Comparison of ENCODE assay signal across 16 cellular contexts in the genomic region with DNA sequence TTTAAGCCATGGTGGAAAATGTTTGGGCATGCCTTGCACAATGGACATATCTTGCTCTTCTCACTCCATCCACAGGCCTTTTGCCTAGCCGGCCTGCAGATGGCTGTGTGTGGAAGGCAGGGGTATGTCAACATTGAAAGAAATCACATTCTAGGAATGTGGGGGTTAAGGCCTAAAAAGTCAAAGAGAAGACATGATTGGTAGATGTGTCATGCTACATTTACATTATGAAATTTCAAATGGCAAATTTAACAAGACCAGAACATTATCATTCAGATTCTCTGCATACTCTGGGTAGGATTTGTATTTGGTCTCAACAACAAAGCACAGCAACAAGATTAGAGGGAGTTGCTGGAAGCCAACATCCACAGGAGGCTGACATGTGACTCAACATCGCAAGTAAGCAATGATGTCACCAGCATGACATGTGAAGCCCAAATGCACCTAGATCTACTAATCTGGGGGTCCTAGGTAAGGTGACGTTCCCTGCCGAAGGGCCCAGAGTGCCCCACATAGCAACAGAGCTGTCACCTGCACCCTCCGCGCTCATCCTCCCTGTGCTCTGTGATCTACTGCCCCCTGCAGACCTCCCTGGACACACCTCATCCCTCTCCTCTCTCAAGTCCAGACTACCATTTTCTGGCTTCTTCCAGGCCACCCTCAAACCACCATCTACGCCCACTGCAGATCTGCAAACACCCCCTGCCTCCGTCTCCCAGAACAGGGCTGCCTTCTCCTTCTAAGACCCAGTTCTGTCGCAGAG. TPM values are rescaled to one million over a fixed set of nuclear protein-coding genes. Genes with fewer than 3 reads are reported as not detected.
DNase-seq lines count a peak whose midpoint lies in the region; FAIRE-seq and TF ChIP-seq lines count a peak whose summit lies in the region.
"Had no signal": no experiment of that assay in that cellular context is flagged by ENCODE, and none has a peak within 500 bp of the region (broad histone marks: within the 10 kb centered on the region; RNA-seq: fewer than 3 reads in every experiment).

No MANE protein-coding gene starts in this region.

- peak; percentile 78 for DNase-seq in EL
- peak; percentile 80 for DNase-seq in HS-5 (ENCODE audit: low read depth)
- DNase-seq in bronchial epithelial cell (ENCODE audit: low read depth): peak; percentile 43
- DNase-seq in osteoblast (ENCODE audit: insufficient read length, low spot score, missing footprints): peak; percentile 62
- DNase-seq in 8988T: no peak
- DNase-seq in NCI-H524 treated with DMSO at 0.1 percent for 48 hours (lab: John Stamatoyannopoulos, UW): no peak
- no peak for DNase-seq in breast epithelium (ENCODE audit: low spot score in 2 of 2)
- no peak for DNase-seq in type B pancreatic cell (ENCODE audit: extremely low spot score, unreplicated experiment)
- DNase-seq: activated gamma-delta T cell; NCI-H187 treated with DMSO at 0.1 percent for 48 hours; stimulated activated naive CD4-positive, alpha-beta T cell; T-helper 1 cell had no signal

- no peaks in the 10 kb centered on the region for H3K9me3 ChIP-seq in osteoblast (ENCODE audit: low read depth, low read length)
- no peaks in the 10 kb centered on the region for H3K9me3 ChIP-seq in breast epithelium
- H3K9me3 ChIP-seq: gastroesophageal sphincter had no signal

- H3K4me3 Mint-ChIP-seq in type B pancreatic cell: no peak overlapping the region

- H3K4me2 ChIP-seq in osteoblast (ENCODE audit: insufficient read depth, low read length): no peak overlapping the region

- H2AFZ ChIP-seq in osteoblast (ENCODE audit: low read length): no peak overlapping the region

- no peak overlapping the region for H3K4me3 ChIP-seq in bronchial epithelial cell (ENCODE audit: low read depth, low read length)
- no peak overlapping the region for H3K4me3 ChIP-seq in osteoblast (ENCODE audit: insufficient read depth, low read length)
- H3K4me3 ChIP-seq in breast epithelium: no peak overlapping the region
- H3K4me3 ChIP-seq: gastroesophageal sphincter had no signal

- H3K27ac Mint-ChIP-seq in type B pancreatic cell: no peak overlapping the region

- H3K9me3 Mint-ChIP-seq in type B pancreatic cell: no peaks in the 10 kb centered on the region

- H3K27me3 Mint-ChIP-seq in type B pancreatic cell: no peaks in the 10 kb centered on the region

- H3K27me3 ChIP-seq in bronchial epithelial cell (ENCODE audit: control insufficient read depth, insufficient read depth, low read length): no peaks in the 10 kb centered on the region
- H3K27me3 ChIP-seq in osteoblast (ENCODE audit: insufficient read depth, low read length): no peaks in the 10 kb centered on the region
- H3K27me3 ChIP-seq in breast epithelium: no peaks in the 10 kb centered on the region
- H3K27me3 ChIP-seq: gastroesophageal sphincter had no signal

- H3K36me3 ChIP-seq in bronchial epithelial cell (ENCODE audit: control insufficient read depth, insufficient read depth, low read length) (no peaks in the 10 kb centered on the region), osteoblast (ENCODE audit: insufficient read depth, low read length) (peaks cover 6% of the 10 kb centered on the region), breast epithelium (no peaks in the 10 kb centered on the region)

- intact Hi-C loops in breast epithelium (cut with DNase I; ENCODE audit: low total_unique reads): no loop called here

- no peaks in the 10 kb centered on the region for H3K79me2 ChIP-seq in osteoblast (ENCODE audit: insufficient read depth, low read length)

- no peaks in the 10 kb centered on the region for H3K4me1 Mint-ChIP-seq in type B pancreatic cell (ENCODE audit: unreplicated experiment)

- no peak for TF ChIP-seq POLR2A in breast epithelium (IDR thresholded peaks at IDR 0.05)

- H3K36me3 Mint-ChIP-seq in type B pancreatic cell: no peaks in the 10 kb centered on the region

- TF ChIP-seq CTCF in bronchial epithelial cell (IDR thresholded peaks at IDR 0.05; ENCODE audit: insufficient read depth, low read length, severe bottlenecking): peak; percentile 10
- peak; percentile 21 for TF ChIP-seq CTCF in osteoblast (IDR thresholded peaks at IDR 0.05; ENCODE audit: extremely low read depth, low read depth, low read length)
- TF ChIP-seq CTCF in breast epithelium (IDR thresholded peaks at IDR 0.05): no peak
- no peak for TF ChIP-seq CTCF in type B pancreatic cell (conservative IDR thresholded peaks at IDR 0.05)

- H3K27ac ChIP-seq in osteoblast (ENCODE audit: low read depth, low read length): peak overlapping the region; percentile 84
- no peak overlapping the region for H3K27ac ChIP-seq in breast epithelium
- H3K27ac ChIP-seq: gastroesophageal sphincter had no signal

- H4K20me1 ChIP-seq in osteoblast (ENCODE audit: insufficient read depth, low read length): no peaks in the 10 kb centered on the region

- H3K4me1 ChIP-seq in osteoblast (ENCODE audit: insufficient read depth, low read length) (peaks cover 12% of the 10 kb centered on the region), breast epithelium (no peaks in the 10 kb centered on the region)

- no peak for FAIRE-seq in bronchial epithelial cell (lab: Jason Lieb, UNC)
- FAIRE-seq: colon had no signal

RNA-seq across cellular contexts. Expression of a gene that starts 39.4 kb away (rescaled TPM):
- total RNA-seq in bronchial epithelial cell (not detected in 2 replicates), osteoblast (not detected in 2 replicates), breast epithelium (not detected), type B pancreatic cell (ENCODE audit: low replicate concordance) (7.3 and 50.8 TPM in 2 replicates)
- total RNA-seq: gastroesophageal sphincter, liver, osteocyte had no signal

Comparison
In these comparisons a context has a peak if more than half of its experiments do, and no peak if none do; other contexts are left out.
1. DNase-seq: peak in EL (single experiment), HS-5 (single experiment), bronchial epithelial cell (single experiment) and osteoblast (single experiment); none in 8988T (single experiment), NCI-H524 treated with DMSO at 0.1 percent for 48 hours (single experiment), breast epithelium (0 of 2) and type B pancreatic cell (single experiment).
2. CTCF ChIP-seq: peak in bronchial epithelial cell (single experiment) and osteoblast (single experiment); none in breast epithelium (0 of 3) and type B pancreatic cell (single experiment).